In genomic region chr10:80986596-80986995, GRCh38 we compare ENCODE assay signal across 16 cellular contexts.
DNase-seq lines count a peak whose midpoint lies in the region; ATAC-seq and TF ChIP-seq lines count a peak whose summit lies in the region.
"Had no signal": no experiment of that assay in that cellular context is flagged by ENCODE, and none has a peak within 500 bp of the region (broad histone marks: within the 10 kb centered on the region; RNA-seq: fewer than 3 reads in every experiment).

No MANE protein-coding gene starts in this region.

- H3K4me1 ChIP-seq in Loucy (ENCODE audit: insufficient read depth, low read length, poor library complexity, severe bottlenecking) = peaks cover 26% of the 10 kb centered on the region
- H3K4me1 ChIP-seq: HAP-1 had no signal

- peak overlapping the region; percentile 46; the same call in 1 of the 2 replicates for H2AFZ ChIP-seq in Loucy (ENCODE audit: low read length)

- no peaks in the 10 kb centered on the region for H3K79me2 ChIP-seq in Loucy (ENCODE audit: insufficient read depth, low read length)

- no peaks in the 10 kb centered on the region for H3K36me3 ChIP-seq in Loucy (ENCODE audit: insufficient read depth, low read length)
- H3K36me3 ChIP-seq: BLaER1, HAP-1 had no signal

- no peak for TF ChIP-seq CTCF in GM12865 (IDR thresholded peaks at IDR 0.05; ENCODE audit: insufficient read depth, low read depth, low read length, missing control alignments)
- TF ChIP-seq CTCF in Loucy (conservative IDR thresholded peaks at IDR 0.05; ENCODE audit: low read length) = no peak

- H3K4me3 ChIP-seq in GM12865 (ENCODE audit: low read depth, low read length) = no peak overlapping the region
- no peak overlapping the region for H3K4me3 ChIP-seq in Loucy (ENCODE audit: low read length, poor library complexity, severe bottlenecking)
- H3K4me3 ChIP-seq: BLaER1, HAP-1 had no signal

- H4K20me1 ChIP-seq in Loucy (ENCODE audit: insufficient read depth, low read length, poor library complexity, severe bottlenecking) = no peaks in the 10 kb centered on the region
- H4K20me1 ChIP-seq: BLaER1 had no signal

- H3K9me2 ChIP-seq in Loucy (replicated peaks; ENCODE audit: low read depth, low read length) = no peaks in the 10 kb centered on the region

- H3K27me3 ChIP-seq in Loucy (ENCODE audit: insufficient read depth, low read length, poor library complexity, severe bottlenecking) = no peaks in the 10 kb centered on the region
- H3K27me3 ChIP-seq: BLaER1 had no signal

- H3K9ac ChIP-seq in Loucy (ENCODE audit: low read depth, low read length, poor library complexity, severe bottlenecking) = no peak overlapping the region
- H3K9ac ChIP-seq: BLaER1 had no signal

- no peak for TF ChIP-seq POLR2A in GM18505 (IDR thresholded peaks at IDR 0.05; ENCODE audit: borderline replicate concordance, extremely low read depth, insufficient read depth, insufficient read length)

- no peaks in the 10 kb centered on the region for H3F3A ChIP-seq in Loucy (ENCODE audit: low read depth)

- peak; percentile 31 for DNase-seq in GM12865 (ENCODE audit: low read depth)
- no peak for DNase-seq in NCI-H146 (lab: John Stamatoyannopoulos, UW)
- no peak for DNase-seq in dermis blood vessel endothelial cell
- DNase-seq: CD4-positive, alpha-beta T cell; CD8-positive, alpha-beta memory T cell; DMS 273 treated with DMSO at 0.1 percent for 48 hours; DMS79; EL; GDM1; GOT3; HFFc6 had no signal

- no peaks in the 10 kb centered on the region for H3K9me3 ChIP-seq in Loucy (ENCODE audit: insufficient read depth, low read depth, low read length)
- H3K9me3 ChIP-seq: BLaER1, HAP-1 had no signal

- peak overlapping the region; percentile 2 for H3K4me2 ChIP-seq in Loucy (ENCODE audit: low read depth, low read length, poor library complexity, severe bottlenecking)
- H3K4me2 ChIP-seq: BLaER1 had no signal

- peak; percentile 53 for ATAC-seq in GM18868 (IDR thresholded peaks at IDR 0.05; ENCODE audit: unreplicated experiment)
- no peak for ATAC-seq in GM18505 (IDR thresholded peaks at IDR 0.05; ENCODE audit: unreplicated experiment)
